10 cellular contexts compared by ENCODE assay signal in genomic region chr20:41094656-41095055, GRCh38. TPM values are rescaled to one million over a fixed set of nuclear protein-coding genes. Genes with fewer than 3 reads are reported as not detected.
DNase-seq lines count a peak whose midpoint lies in the region; ATAC-seq, FAIRE-seq and TF ChIP-seq lines count a peak whose summit lies in the region.
"Had no signal": no experiment of that assay in that cellular context is flagged by ENCODE, and none has a peak within 500 bp of the region (broad histone marks: within the 10 kb centered on the region; RNA-seq: fewer than 3 reads in every experiment).

No MANE protein-coding gene starts in this region.

- peaks cover 86% of the 10 kb centered on the region for H3K36me3 Mint-ChIP-seq in activated T-cell treated with anti-CD3 and anti-CD28 coated beads, Interleukin-2, amount 50 U/mL, for 24 hours (ENCODE audit: low read depth)

- peak; percentile 33; the same call in 1 of the 2 replicates for ATAC-seq in Panc1

- no peaks in the 10 kb centered on the region for H3K9me1 ChIP-seq in endothelial cell of umbilical vein (replicated peaks; ENCODE audit: control insufficient read depth, extremely low read depth, insufficient read depth, low read length)

- H3K27me3 Mint-ChIP-seq in activated T-cell treated with anti-CD3 and anti-CD28 coated beads, Interleukin-2, amount 50 U/mL, for 24 hours, result no peaks in the 10 kb centered on the region

- no peak for FAIRE-seq in endothelial cell of umbilical vein (lab: Jason Lieb, UNC)
- FAIRE-seq: H54 had no signal

- H4K20me1 ChIP-seq in endothelial cell of umbilical vein (replicated peaks; ENCODE audit: control insufficient read depth, extremely low read depth, insufficient read depth, low read length) (no peaks in the 10 kb centered on the region), smooth muscle cell (ENCODE audit: low read depth) (peaks cover 58% of the 10 kb centered on the region)

- TF ChIP-seq CTCF in Panc1 (IDR thresholded peaks at IDR 0.05) (no peak), endothelial cell of umbilical vein (IDR thresholded peaks at IDR 0.05; ENCODE audit: extremely low read depth in 1 of 2, insufficient read depth in 1 of 2, low read depth in 1 of 2, low read length in 2 of 2) (no peak), smooth muscle cell (IDR thresholded peaks at IDR 0.05; ENCODE audit: borderline replicate concordance, insufficient read depth, poor library complexity, severe bottlenecking) (no peak), breast epithelium (IDR thresholded peaks at IDR 0.05) (no peak)

- H3K27me3 ChIP-seq in Panc1 (ENCODE audit: control insufficient read depth, insufficient read depth, low read length), result no peaks in the 10 kb centered on the region
- no peaks in the 10 kb centered on the region for H3K27me3 ChIP-seq in endothelial cell of umbilical vein (ENCODE audit: control insufficient read depth in 2 of 2, insufficient read depth in 2 of 2, low read length in 2 of 2)
- no peaks in the 10 kb centered on the region for H3K27me3 ChIP-seq in smooth muscle cell (ENCODE audit: low read depth)
- H3K27me3 ChIP-seq in breast epithelium, result no peaks in the 10 kb centered on the region

- BruUV-seq in Panc1 (replicated peaks; lab: Mats Ljungman, UMichigan) (no TSS peak), endothelial cell of umbilical vein (replicated peaks; lab: Mats Ljungman, UMichigan) (no TSS peak)

- CTCF ChIA-PET in Panc1 (lab: Charles Lee), result interaction anchor here (0.6 to 1.7 kb wide), 3 partner anchors 91 to 104 kb away, joined by 4 to 16 read pairs (median 4); no protein-coding TSS in a partner anchor
- CTCF ChIA-PET in endothelial cell of umbilical vein (lab: Charles Lee), result interaction anchor here (0.5 to 7.9 kb wide), 28 partner anchors 8 to 132 kb away, joined by 3 to 282 read pairs (median 5); no protein-coding TSS in a partner anchor

- no peak for DNase-seq in activated T-cell treated with anti-CD3 and anti-CD28 coated beads, Interleukin-2, amount 50 U/mL, for 24 hours
- DNase-seq in activated T-cell treated with anti-CD3 and anti-CD28 coated beads for 4 hours, result no peak
- no peak for DNase-seq in Panc1 (ENCODE audit: low read depth, low spot score)
- peak; percentile 30 for DNase-seq in endothelial cell of umbilical vein (ENCODE audit: low read depth, low spot score)
- DNase-seq in smooth muscle cell (lab: John Stamatoyannopoulos, UW; ENCODE audit: unreplicated experiment), result no peak
- no peak for DNase-seq in breast epithelium (ENCODE audit: low spot score in 2 of 2)
- DNase-seq in retina, result no peak
- DNase-seq in DMS 273 treated with DMSO at 0.1 percent for 48 hours (lab: John Stamatoyannopoulos, UW), result no peak

- peaks cover 8% of the 10 kb centered on the region for H3K4me1 Mint-ChIP-seq in activated T-cell treated with anti-CD3 and anti-CD28 coated beads, Interleukin-2, amount 50 U/mL, for 24 hours (ENCODE audit: low read depth)
- H3K4me1 Mint-ChIP-seq: mesothelial cell of epicardium had no signal

- H2AFZ ChIP-seq in endothelial cell of umbilical vein (ENCODE audit: low read depth, low read length) (no peak overlapping the region), smooth muscle cell (ENCODE audit: low read depth) (no peak overlapping the region)

- peaks cover 23% of the 10 kb centered on the region for H3F3A ChIP-seq in smooth muscle cell (ENCODE audit: low read depth)

- H3K27ac ChIP-seq in Panc1 (ENCODE audit: low read length) (no peak overlapping the region), endothelial cell of umbilical vein (ENCODE audit: insufficient read depth, low read depth, low read length) (no peak overlapping the region), smooth muscle cell (ENCODE audit: low read depth) (peak overlapping the region; percentile 5), breast epithelium (no peak overlapping the region)

- dilution Hi-C loops in endothelial cell of umbilical vein (cut with MboI; ENCODE audit: extremely low pct_ligation_motif_present, low sequenced_read_pairs), result no loop called here

- POLR2A ChIA-PET in Panc1 (lab: Charles Lee), result no interaction called here
- POLR2A ChIA-PET in endothelial cell of umbilical vein (lab: Charles Lee), result interaction anchor here (0.9 to 1.0 kb wide), 2 partner anchors 104 to 125 kb away, joined by 3 read pairs; no protein-coding TSS in a partner anchor

- H3K9me3 Mint-ChIP-seq in activated T-cell treated with anti-CD3 and anti-CD28 coated beads, Interleukin-2, amount 50 U/mL, for 24 hours, result no peaks in the 10 kb centered on the region
- H3K9me3 Mint-ChIP-seq: mesothelial cell of epicardium had no signal

- intact Hi-C loops in Panc1 (cut with micrococcal nuclease; ENCODE audit: unreplicated experiment), result loop anchor here (1.0 kb wide), 2 partner anchors 104 to 126 kb away; no protein-coding TSS in a partner anchor
- intact Hi-C loops in endothelial cell of umbilical vein (cut with micrococcal nuclease), result loop anchor here (1.0 to 2.0 kb wide), 3 partner anchors 66 to 126 kb away; partner anchors contain the start of gene TOP1
- intact Hi-C loops in breast epithelium (cut with DNase I; ENCODE audit: low total_unique reads), result loop anchor here (10.0 kb wide), 1 partner anchor 100 kb away; no protein-coding TSS in a partner anchor

- H3K4me1 ChIP-seq in Panc1 (ENCODE audit: control insufficient read depth, insufficient read depth, low read length), result no peaks in the 10 kb centered on the region
- H3K4me1 ChIP-seq in endothelial cell of umbilical vein (ENCODE audit: control insufficient read depth, extremely low read depth, insufficient read depth, low read length), result peaks cover 14% of the 10 kb centered on the region
- no peaks in the 10 kb centered on the region for H3K4me1 ChIP-seq in smooth muscle cell (ENCODE audit: low read depth)
- no peaks in the 10 kb centered on the region for H3K4me1 ChIP-seq in breast epithelium

- H3K4me2 ChIP-seq in endothelial cell of umbilical vein (ENCODE audit: insufficient read depth, low read length) (no peak overlapping the region), smooth muscle cell (no peak overlapping the region)

- no peak overlapping the region for H3K4me3 Mint-ChIP-seq in activated T-cell treated with anti-CD3 and anti-CD28 coated beads, Interleukin-2, amount 50 U/mL, for 24 hours
- H3K4me3 Mint-ChIP-seq: mesothelial cell of epicardium had no signal

- peaks cover 47% of the 10 kb centered on the region for H3K36me3 ChIP-seq in Panc1 (ENCODE audit: control insufficient read depth, insufficient read depth, low read length)
- peaks cover 23 to 32% of the 10 kb centered on the region in 2 experiments for H3K36me3 ChIP-seq in endothelial cell of umbilical vein (ENCODE audit: control insufficient read depth in 2 of 2, extremely low read depth in 1 of 2, insufficient read depth in 2 of 2, low read length in 2 of 2)
- peaks cover 40% of the 10 kb centered on the region for H3K36me3 ChIP-seq in smooth muscle cell (ENCODE audit: low read depth)
- no peaks in the 10 kb centered on the region for H3K36me3 ChIP-seq in breast epithelium

- H3K9ac ChIP-seq in endothelial cell of umbilical vein (replicated peaks; ENCODE audit: extremely low read depth, insufficient read depth, low read length) (no peak overlapping the region), smooth muscle cell (ENCODE audit: low read depth) (no peak overlapping the region)

- H3K4me3 ChIP-seq in Panc1 (ENCODE audit: low read depth in 2 of 2, low read length in 2 of 2), result no peak overlapping the region
- no peak overlapping the region for H3K4me3 ChIP-seq in endothelial cell of umbilical vein (replicated peaks in 1 of 3; ENCODE audit: insufficient read depth in 1 of 3, low read depth in 1 of 3, low read length in 3 of 3)
- H3K4me3 ChIP-seq in smooth muscle cell, result no peak overlapping the region
- no peak overlapping the region for H3K4me3 ChIP-seq in breast epithelium

- peak overlapping the region; percentile 89 for H3K27ac Mint-ChIP-seq in activated T-cell treated with anti-CD3 and anti-CD28 coated beads, Interleukin-2, amount 50 U/mL, for 24 hours

- in situ Hi-C loops in Panc1 (cut with HindIII; ENCODE audit: low pct_unique_long_range_greater_than_20kb, low sequenced_read_pairs), result no loop called here

- H3K79me2 ChIP-seq in endothelial cell of umbilical vein (ENCODE audit: control insufficient read depth, insufficient read depth, low read length) (peaks cover 3% of the 10 kb centered on the region), smooth muscle cell (ENCODE audit: low read depth) (peaks cover under 1% of the 10 kb centered on the region)

- H3K9me3 ChIP-seq in Panc1 (ENCODE audit: control insufficient read depth, insufficient read depth, low read depth, low read length) (no peaks in the 10 kb centered on the region), endothelial cell of umbilical vein (replicated peaks; ENCODE audit: control insufficient read depth, insufficient read depth, low read length) (no peaks in the 10 kb centered on the region), smooth muscle cell (replicated peaks; ENCODE audit: low read depth) (no peaks in the 10 kb centered on the region), breast epithelium (no peaks in the 10 kb centered on the region)

- TF ChIP-seq POLR2A in endothelial cell of umbilical vein (IDR thresholded peaks at IDR 0.05; ENCODE audit: low read depth, low read length) (no peak), breast epithelium (IDR thresholded peaks at IDR 0.05) (no peak)

TF ChIP-seq in endothelial cell of umbilical vein, 7 proteins besides CTCF, POLR2A, EP300 and RAD21 (continues in another document):
- TF ChIP-seq EZH2 (IDR thresholded peaks at IDR 0.05; ENCODE audit: borderline replicate concordance, low read depth, low read length, severe bottlenecking), result no peak
- no peak for TF ChIP-seq FOS (IDR thresholded peaks at IDR 0.05; ENCODE audit: borderline replicate concordance, insufficient read depth, low read length)
- TF ChIP-seq POLR2AphosphoS5 (IDR thresholded peaks at IDR 0.05; ENCODE audit: insufficient read depth, low read depth, low read length), result no peak
- no peak for TF ChIP-seq MYC (IDR thresholded peaks at IDR 0.05; ENCODE audit: low read depth, low read length)
- TF ChIP-seq GATA2 (IDR thresholded peaks at IDR 0.05; ENCODE audit: insufficient read depth, insufficient read length, low read depth, low read length), result no peak

RNA-seq across cellular contexts. Expression of gene PLCG1, which starts 42.7 kb away (rescaled TPM):
- total RNA-seq in Panc1 (2021; ENCODE audit: unreplicated experiment) (159 TPM), endothelial cell of umbilical vein (219 and 224 TPM in 2 replicates), smooth muscle cell (45.2 and 77.1 TPM in 2 replicates), breast epithelium (100 to 1,000 TPM in 1 of 3 donors, 10 to 100 TPM in 2; 88.5 to 132 (median 92.3) TPM)
- 189 TPM for polyA plus RNA-seq in Panc1 (2012; ENCODE audit: insufficient read length)
- polyA plus RNA-seq in endothelial cell of umbilical vein (151 and 164 TPM in 2 replicates), smooth muscle cell (36.9 and 38.5 TPM in 2 replicates)
- polyA plus RNA-seq in endothelial cell of umbilical vein (2011; cell fraction: cytosol; rRNA removed), result 93.8 and 102 TPM in 2 replicates
- polyA plus RNA-seq in endothelial cell of umbilical vein (2011; cell fraction: nucleus; rRNA removed), result 1,047 and 1,209 TPM in 2 replicates
- 117 and 145 TPM in 2 replicates for polyA plus RNA-seq in endothelial cell of umbilical vein (2012)
- polyA minus RNA-seq in endothelial cell of umbilical vein, result 318 and 338 TPM in 2 replicates
- 39.2 TPM for polyA minus RNA-seq in endothelial cell of umbilical vein (2011; cell fraction: cytosol; rRNA and poly(A)+ RNA removed)
- polyA minus RNA-seq in endothelial cell of umbilical vein (2011; cell fraction: nucleus; rRNA and poly(A)+ RNA removed), result 317 and 330 TPM in 2 replicates
